In genomic region chr11:62108017-62108750, GRCh38 we compare ENCODE assay signal across 8 cellular contexts. TPM values are rescaled to one million over a fixed set of nuclear protein-coding genes. Genes with fewer than 3 reads are reported as not detected.
DNase-seq lines count a peak whose midpoint lies in the region; ATAC-seq, FAIRE-seq and TF ChIP-seq lines count a peak whose summit lies in the region.

No MANE protein-coding gene starts in this region.

- no peak overlapping the region for H4K8ac ChIP-seq in H1 (ENCODE audit: extremely low read depth, insufficient read depth, low read length)

- POLR2A ChIA-PET in SK-N-SH (lab: Yijun Ruan, JAX) (interaction anchor here (0.6 to 1.8 kb wide), 7 partner anchors 26 to 361 kb away, joined by 3 to 5 read pairs (median 4); partner anchors contain the start of genes FEN1, FTH1 and TMEM258), H1 (lab: Charles Lee; ENCODE audit: partially characterized antibody) (interaction anchor here (0.6 to 2.4 kb wide), 8 partner anchors 140 to 241 kb away, joined by 3 to 10 read pairs (median 4); partner anchors contain the start of genes BEST1 and FTH1)

- H3K9me3 ChIP-seq in SK-N-SH, result no peaks in the 10 kb centered on the region
- peaks cover 0 to 5% of the 10 kb centered on the region in 2 experiments; a peak in 2 of 4 replicates for H3K9me3 ChIP-seq in H1 (ENCODE audit: insufficient read depth in 2 of 2, low read depth in 1 of 2, low read length in 1 of 2)

- no peak overlapping the region for H3K23ac ChIP-seq in H1 (ENCODE audit: insufficient read length)

- H3K79me2 ChIP-seq in SK-N-SH (ENCODE audit: insufficient read depth) (no peaks in the 10 kb centered on the region), H1 (ENCODE audit: control insufficient read depth in 1 of 2, insufficient read depth in 2 of 2, low read length in 2 of 2) (no peaks in the 10 kb centered on the region)

- H3K4me2 ChIP-seq in SK-N-SH (no peak overlapping the region), H1 (ENCODE audit: insufficient read depth in 1 of 2, low read depth in 2 of 2, low read length in 2 of 2) (no peak overlapping the region)

- WGBS in SK-N-SH (ENCODE audit: low lambda C conversion rate), result 40% methylated on average over 14 of the region's 14 CpGs
- WGBS in H1 (ENCODE audit: extremely low coverage in 1 of 2, insufficient coverage in 1 of 2, insufficient read length in 1 of 2, insufficient replicate concordance in 2 of 2, low coverage in 1 of 2, low lambda C conversion rate in 2 of 2, missing lambda C conversion rate in 1 of 2), 2 experiments, result 56% methylated on average over 14 of the region's 14 CpGs; no CpG with 5 or more reads in 1 of the 2 experiments

- no peak for TF ChIP-seq EP300 in SK-N-SH (IDR thresholded peaks at IDR 0.05; ENCODE audit: borderline replicate concordance in 1 of 2, low read depth in 1 of 2, low read length in 1 of 2)
- no peak for TF ChIP-seq EP300 in H1 (IDR thresholded peaks at IDR 0.05; ENCODE audit: borderline replicate concordance in 1 of 2, low read depth in 2 of 2, low read length in 2 of 2)

- ATAC-seq in HG02840 (IDR thresholded peaks at IDR 0.05; ENCODE audit: low FRiP score, unreplicated experiment), result no peak
- ATAC-seq in GM21529 (IDR thresholded peaks at IDR 0.05; ENCODE audit: unreplicated experiment), result no peak

- H2BK12ac ChIP-seq in H1 (ENCODE audit: low read depth, low read length), result peak overlapping the region; percentile 86; the same call in 1 of the 2 replicates

- no peak overlapping the region for H3K4ac ChIP-seq in H1 (replicated peaks; ENCODE audit: insufficient read length, low read depth, low read length)

- peaks cover 0 to 3% of the 10 kb centered on the region in 2 experiments; a peak in 1 of 4 replicates for H3K4me1 ChIP-seq in SK-N-SH (ENCODE audit: control insufficient read depth in 1 of 2, insufficient read depth in 2 of 2, low read depth in 1 of 2, low read length in 1 of 2)
- no peaks in the 10 kb centered on the region; a peak in 1 of 7 replicates for H3K4me1 ChIP-seq in H1 (replicated peaks in 1 of 4; ENCODE audit: control insufficient read depth in 3 of 4, insufficient read depth in 4 of 4, low read length in 3 of 4)

- H3K36me3 ChIP-seq in SK-N-SH (replicated peaks in 1 of 2; ENCODE audit: control insufficient read depth in 1 of 2, insufficient read depth in 2 of 2, low read length in 1 of 2) (no peaks in the 10 kb centered on the region), H1 (ENCODE audit: control insufficient read depth in 2 of 4, insufficient read depth in 4 of 4, low read length in 3 of 4) (no peaks in the 10 kb centered on the region)

- H3K27me3 ChIP-seq in SK-N-SH (ENCODE audit: insufficient read depth) (no peaks in the 10 kb centered on the region), H1 (replicated peaks in 1 of 4; ENCODE audit: control insufficient read depth in 3 of 4, extremely low read depth in 1 of 4, insufficient read depth in 3 of 4, low read length in 3 of 4) (no peaks in the 10 kb centered on the region)

- peak overlapping the region; percentile 70 for H2BK120ac ChIP-seq in H1 (replicated peaks; ENCODE audit: low read depth, low read length)

- H3K27ac ChIP-seq in SK-N-SH (ENCODE audit: low read depth in 2 of 2, low read length in 1 of 2) (no peak overlapping the region), H1 (ENCODE audit: low read depth, low read length) (no peak overlapping the region)

- no peak overlapping the region for H2BK20ac ChIP-seq in H1 (ENCODE audit: low read length)

- peak overlapping the region; percentile 67; the same call in 1 of the 2 replicates for H2AFZ ChIP-seq in SK-N-SH (ENCODE audit: low read depth)
- H2AFZ ChIP-seq in H1 (ENCODE audit: low read length), result peak overlapping the region; percentile 96

- H3K79me1 ChIP-seq in H1 (ENCODE audit: low read depth, low read length), result no peaks in the 10 kb centered on the region

- H3K56ac ChIP-seq in H1 (replicated peaks; ENCODE audit: insufficient read length, low read depth, low read length), result no peak overlapping the region

- no peak overlapping the region for H4K91ac ChIP-seq in H1 (replicated peaks; ENCODE audit: insufficient read length, low read length)

- H4K20me1 ChIP-seq in SK-N-SH (ENCODE audit: insufficient read depth) (no peaks in the 10 kb centered on the region), H1 (replicated peaks in 1 of 2; ENCODE audit: control insufficient read depth in 1 of 2, insufficient read depth in 2 of 2, low read length in 2 of 2) (no peaks in the 10 kb centered on the region)

- no peak overlapping the region for H3K14ac ChIP-seq in H1 (ENCODE audit: insufficient read length)

- H4K5ac ChIP-seq in H1 (ENCODE audit: insufficient read length, low read depth, low read length), result no peak overlapping the region

- no peaks in the 10 kb centered on the region for H3K23me2 ChIP-seq in H1 (ENCODE audit: low read depth, low read length)

- TF ChIP-seq CTCF in SK-N-SH (IDR thresholded peaks at IDR 0.05) (peak; percentile 87), H1 (IDR thresholded peaks at IDR 0.05; ENCODE audit: control extremely low read depth in 1 of 3, insufficient read depth in 1 of 3, low read depth in 1 of 3, low read length in 3 of 3) (peak in 2 of 3 experiments; percentile 77 to 83; a peak in 3 of 4 replicates)

- no peak for TF ChIP-seq POLR2A in H1 (IDR thresholded peaks at IDR 0.05; ENCODE audit: control extremely low read depth in 1 of 2, low read depth in 2 of 2, low read length in 2 of 2)

- CTCF ChIA-PET in SK-N-SH (lab: Yijun Ruan, JAX) (interaction anchor here (0.6 to 5.9 kb wide), 104 partner anchors 9 to 799 kb away, joined by 3 to 147 read pairs (median 5); partner anchors contain the start of genes BEST1, FADS1, FADS2 and FEN1), H1 (lab: Charles Lee; ENCODE audit: partially characterized antibody) (interaction anchor here (0.6 to 9.4 kb wide), 72 partner anchors 9 to 724 kb away, joined by 3 to 132 read pairs (median 4); no protein-coding TSS in a partner anchor)

- peak overlapping the region; percentile 92; the same call in 1 of the 2 replicates for H2BK15ac ChIP-seq in H1 (ENCODE audit: low read length)

- peak; percentile 92 for TF ChIP-seq RAD21 in SK-N-SH (IDR thresholded peaks at IDR 0.05; ENCODE audit: low read length)
- TF ChIP-seq RAD21 in H1 (IDR thresholded peaks at IDR 0.05 in 1 of 2, conservative IDR thresholded peaks at IDR 0.05 in 1 of 2; ENCODE audit: low read depth in 2 of 2, low read length in 2 of 2), result peak; percentile 93 to 94

- no peak overlapping the region for H2AK5ac ChIP-seq in H1 (ENCODE audit: low read depth, low read length)

- H2BK5ac ChIP-seq in H1 (ENCODE audit: low read depth, low read length), result no peak overlapping the region

- H3K9ac ChIP-seq in SK-N-SH (no peak overlapping the region), H1 (replicated peaks in 1 of 4; ENCODE audit: extremely low read depth in 1 of 4, low read depth in 3 of 4, low read length in 3 of 4) (no peak overlapping the region)

- peaks cover 7% of the 10 kb centered on the region for H3F3A ChIP-seq in SK-N-SH (replicated peaks; ENCODE audit: insufficient read depth)

- DNase-seq in EH (ENCODE audit: low read depth) (peak; percentile 74), NCI-H1092 (lab: John Stamatoyannopoulos, UW) (peak; percentile 57), SK-N-SH (peak; percentile 69), H1 (ENCODE audit: low read depth in 1 of 2, low spot score in 2 of 2) (peak in 1 of 2 experiments; percentile 19), middle frontal gyrus (ENCODE audit: extremely low spot score, low spot score) (peak; percentile 64)

- no peak overlapping the region for H3K18ac ChIP-seq in H1 (ENCODE audit: extremely low read depth, low read length)

- H3K9me2 ChIP-seq in SK-N-SH, result no peaks in the 10 kb centered on the region

- FAIRE-seq in A204.1 (lab: Jason Lieb, UNC) (peak; percentile 74), H1 (lab: Jason Lieb, UNC) (no peak)

- H3K4me3 ChIP-seq in SK-N-SH (ENCODE audit: low read depth in 2 of 2, low read length in 1 of 2) (no peak overlapping the region; a peak in 1 of 4 replicates), H1 (ENCODE audit: extremely low read depth in 1 of 4, insufficient read depth in 2 of 4, low read depth in 3 of 4, low read length in 4 of 4) (no peak overlapping the region)

TF ChIP-seq in SK-N-SH, 30 proteins besides CTCF, POLR2A, EP300 and RAD21 (continues in another document):
- no peak for TF ChIP-seq TAF1 (IDR thresholded peaks at IDR 0.05; ENCODE audit: borderline replicate concordance, low read depth, low read length)

TF ChIP-seq in H1, 55 proteins besides CTCF, POLR2A, EP300 and RAD21:
- TF ChIP-seq TAF1 (IDR thresholded peaks at IDR 0.05; ENCODE audit: low read depth, low read length) (no peak), CEBPB (IDR thresholded peaks at IDR 0.05; ENCODE audit: low read depth, low read length) (0 out of 2 replicates have a peak, but pooled peaks have one; percentile 6), CHD2 (IDR thresholded peaks at IDR 0.05; ENCODE audit: low read length) (no peak)

RNA-seq across cellular contexts. Expression of gene INCENP, which starts 15.6 kb away (rescaled TPM):
- polyA plus RNA-seq in SK-N-SH (2012; rRNA removed) (14.5 and 20.1 TPM in 2 replicates), H1 (2011; rRNA removed) (25.4 and 47.9 TPM in 2 replicates)
- 9.8 and 12.8 TPM in 2 replicates for polyA plus RNA-seq in SK-N-SH (2012; cell fraction: cytosol; rRNA removed)
- 26.7 and 32.6 TPM in 2 replicates for polyA plus RNA-seq in SK-N-SH (2012; cell fraction: nucleus; rRNA removed)
- total RNA-seq in H1 (2021; fragmentation: NEBNext Ultra II Directional; extraction: Animal tissue kit (Norgen Biotek cat#: 25700)), result 132 TPM in 2 replicates
- 34.6 TPM for polyA plus RNA-seq in H1 (2011; cell fraction: cytosol; rRNA removed)
- 114 TPM for polyA plus RNA-seq in H1 (2011; cell fraction: nucleus; rRNA removed)
- polyA plus RNA-seq in H1 (2012, experiment 1 of 2), result 42.2 to 60.3 TPM (median 55.6 TPM) in 4 replicates
- polyA plus RNA-seq in H1 (2012, experiment 2 of 2), result 22.5 TPM
- polyA plus RNA-seq in H1 (2013, experiment 1 of 2), result 40.1 TPM
- 37.8 TPM for polyA plus RNA-seq in H1 (2013, experiment 2 of 2)
- polyA minus RNA-seq in H1 (2011; rRNA and poly(A)+ RNA removed), result 39.7 and 43.3 TPM in 2 replicates
- polyA minus RNA-seq in H1 (2011; cell fraction: cytosol; rRNA and poly(A)+ RNA removed), result 69.2 TPM
- polyA minus RNA-seq in H1 (2011; cell fraction: nucleus; rRNA and poly(A)+ RNA removed), result 66.6 TPM
